In genomic region chr19:11422163-11423068, GRCh38 we compare ENCODE assay signal across 8 cellular contexts. TPM values are rescaled to one million over a fixed set of nuclear protein-coding genes. Genes with fewer than 3 reads are reported as not detected.
DNase-seq lines count a peak whose midpoint lies in the region; ATAC-seq and TF ChIP-seq lines count a peak whose summit lies in the region.

No MANE protein-coding gene starts in this region.

- H3K27me3 Mint-ChIP-seq in HFFc6 (ENCODE audit: insufficient read depth) = peaks cover 8% of the 10 kb centered on the region; the same call in 1 of the 2 replicates

- no peak overlapping the region for H3K27ac Mint-ChIP-seq in HFFc6
- H3K27ac Mint-ChIP-seq in activated naive CD4-positive, alpha-beta T cell treated with anti-CD3 and anti-CD28 coated beads, Interleukin-2, amount 50 U/mL, for 72 hours = no peak overlapping the region

- ATAC-seq in activated naive CD4-positive, alpha-beta T cell treated with anti-CD3 and anti-CD28 coated beads, Interleukin-2, amount 50 U/mL, for 72 hours = peak; percentile 78 to 97
- ATAC-seq in left ventricle myocardium superior (peak; percentile 62), gastrocnemius medialis (peak; percentile 42 to 64)

- no peaks in the 10 kb centered on the region for H3K36me3 Mint-ChIP-seq in HFFc6 (ENCODE audit: low read depth)
- H3K36me3 Mint-ChIP-seq in activated naive CD4-positive, alpha-beta T cell treated with anti-CD3 and anti-CD28 coated beads, Interleukin-2, amount 50 U/mL, for 72 hours = peaks cover 4 to 6% of the 10 kb centered on the region in 2 donors

- peaks cover 51 to 62% (median 58%) of the 10 kb centered on the region in 3 donors for H3K27me3 ChIP-seq in gastrocnemius medialis

- intact Hi-C loops in left ventricle myocardium superior (cut with micrococcal nuclease) (no loop called here), gastrocnemius medialis (cut with DNase I; ENCODE audit: low total_unique reads) (no loop called here)

- H3K4me1 Mint-ChIP-seq in HFFc6 (ENCODE audit: low read depth) = peaks cover 10% of the 10 kb centered on the region

- in situ Hi-C loops in gastrocnemius medialis (cut with MboI; ENCODE audit: low sequenced_read_pairs in 4 of 4) = no loop called here

- H3K27ac ChIP-seq in gastrocnemius medialis = peak overlapping the region in 3 of 4 donors; percentile 55 to 68 (median 63)

- peak; percentile 50 for DNase-seq in DMS153 treated with DMSO at 0.1 percent for 48 hours (lab: John Stamatoyannopoulos, UW; ENCODE audit: unreplicated experiment)
- peak; percentile 13 for DNase-seq in HFFc6
- peak; percentile 48 for DNase-seq in SK-N-DZ (ENCODE audit: low spot score)
- DNase-seq in activated naive CD4-positive, alpha-beta T cell treated with anti-CD3 and anti-CD28 coated beads, Interleukin-2, amount 50 U/mL, for 72 hours (ENCODE audit: low spot score in 2 of 2) = peak; percentile 72 to 85
- DNase-seq in left ventricle myocardium superior = peak; percentile 86
- DNase-seq in gastrocnemius medialis = peak; percentile 52 to 53
- DNase-seq in COR-L47 (lab: John Stamatoyannopoulos, UW) = no peak
- DNase-seq in SHP77 treated with DMSO at 0.1 percent for 48 hours (lab: John Stamatoyannopoulos, UW) = no peak

- no peak for TF ChIP-seq POLR2A in gastrocnemius medialis (IDR thresholded peaks at IDR 0.05)

- H3K9me3 Mint-ChIP-seq in HFFc6 = no peaks in the 10 kb centered on the region
- no peaks in the 10 kb centered on the region for H3K9me3 Mint-ChIP-seq in activated naive CD4-positive, alpha-beta T cell treated with anti-CD3 and anti-CD28 coated beads, Interleukin-2, amount 50 U/mL, for 72 hours

- H3K4me1 ChIP-seq in gastrocnemius medialis = peaks cover 4 to 21% of the 10 kb centered on the region in 2 donors

- H3K36me3 ChIP-seq in gastrocnemius medialis = no peaks in the 10 kb centered on the region

- no peaks in the 10 kb centered on the region for H3K9me3 ChIP-seq in gastrocnemius medialis

- H3K4me3 Mint-ChIP-seq in HFFc6 = peak overlapping the region; percentile 32; the same call in 1 of the 2 replicates

- TF ChIP-seq CTCF in HFFc6 (IDR thresholded peaks at IDR 0.05) (no peak), gastrocnemius medialis (IDR thresholded peaks at IDR 0.05 in 4 of 5, conservative IDR thresholded peaks at IDR 0.05 in 1 of 5) (no peak)

- H3K4me3 ChIP-seq in gastrocnemius medialis = peak overlapping the region in 3 of 4 donors; percentile 11 to 36 (median 28)

RNA-seq across cellular contexts. Expression of gene RGL3, which starts 3.3 kb away (rescaled TPM):
- total RNA-seq in HFFc6 (2021; fragmentation: NEBNext Ultra II Directional; extraction: Animal tissue kit (Norgen Biotek cat#: 25700)) = 10 to 100 TPM in 1 of 6 experiments, 1 to 10 TPM in 5; 7.3 to 11.7 (median 8.9) TPM
- not detected in 2 replicates for polyA plus RNA-seq in SK-N-DZ (2014; cell fraction: cytosol; rRNA removed)
- not detected in 2 replicates for polyA plus RNA-seq in SK-N-DZ (2014; cell fraction: nucleus; rRNA removed)
- not detected for total RNA-seq in activated naive CD4-positive, alpha-beta T cell treated with anti-CD3 and anti-CD28 coated beads, Interleukin-2, amount 50 U/mL, for 72 hours
- total RNA-seq in left ventricle myocardium superior (6.4 TPM), gastrocnemius medialis (1 to 10 TPM in 2 of 4 donors, under 1 TPM in 2; 0.33 to 7.0 (median 1.3) TPM)

RNA-seq across cellular contexts. Expression of gene ODAD3, which starts 12.5 kb away (rescaled TPM):
- 1 to 10 TPM in 1 of 6 experiments, under 1 TPM in 4, not detected in 1; 0.16 to 1.1 (median 0.60) TPM for total RNA-seq in HFFc6 (2021; fragmentation: NEBNext Ultra II Directional; extraction: Animal tissue kit (Norgen Biotek cat#: 25700))
- polyA plus RNA-seq in SK-N-DZ (2014; cell fraction: cytosol; rRNA removed) = 0.42 and 6.6 TPM in 2 replicates
- 10.7 TPM in 1 of 2 replicates, not detected in the other for polyA plus RNA-seq in SK-N-DZ (2014; cell fraction: nucleus; rRNA removed)
- total RNA-seq in activated naive CD4-positive, alpha-beta T cell treated with anti-CD3 and anti-CD28 coated beads, Interleukin-2, amount 50 U/mL, for 72 hours = under 1 TPM; 0.30 to 0.95 TPM
- 0.42 TPM for total RNA-seq in left ventricle myocardium superior
- not detected for total RNA-seq in gastrocnemius medialis

RNA-seq across cellular contexts. Expression of gene PRKCSH, which starts 13.0 kb away (rescaled TPM):
- total RNA-seq in HFFc6 (2021; fragmentation: NEBNext Ultra II Directional; extraction: Animal tissue kit (Norgen Biotek cat#: 25700)) = 100 to 1,000 TPM; 367 to 460 (median 388) TPM
- 54.2 and 58.9 TPM in 2 replicates for polyA plus RNA-seq in SK-N-DZ (2014; cell fraction: cytosol; rRNA removed)
- 111 and 113 TPM in 2 replicates for polyA plus RNA-seq in SK-N-DZ (2014; cell fraction: nucleus; rRNA removed)
- 100 to 1,000 TPM; 272 to 285 TPM for total RNA-seq in activated naive CD4-positive, alpha-beta T cell treated with anti-CD3 and anti-CD28 coated beads, Interleukin-2, amount 50 U/mL, for 72 hours
- 139 TPM for total RNA-seq in left ventricle myocardium superior
- 10 to 100 TPM; 31.6 to 54.2 (median 50.6) TPM for total RNA-seq in gastrocnemius medialis

RNA-seq across cellular contexts. Expression of gene EPOR, which starts 38.3 kb away (rescaled TPM):
- total RNA-seq in HFFc6 (2021; fragmentation: NEBNext Ultra II Directional; extraction: Animal tissue kit (Norgen Biotek cat#: 25700)) = 1 to 10 TPM; 6.1 to 8.3 (median 7.1) TPM
- polyA plus RNA-seq in SK-N-DZ (2014; cell fraction: cytosol; rRNA removed) = 7.1 and 11.3 TPM in 2 replicates
- polyA plus RNA-seq in SK-N-DZ (2014; cell fraction: nucleus; rRNA removed) = 8.9 and 9.2 TPM in 2 replicates
- total RNA-seq in activated naive CD4-positive, alpha-beta T cell treated with anti-CD3 and anti-CD28 coated beads, Interleukin-2, amount 50 U/mL, for 72 hours = 10 to 100 TPM in 1 of 2 donors, 1 to 10 TPM in 1; 7.9 to 14.1 TPM
- total RNA-seq in left ventricle myocardium superior (7.6 TPM), gastrocnemius medialis (1 to 10 TPM; 1.3 to 6.0 (median 2.2) TPM)

RNA-seq across cellular contexts. Expression of gene SWSAP1, which starts 48.0 kb away (rescaled TPM):
- total RNA-seq in HFFc6 (2021; fragmentation: NEBNext Ultra II Directional; extraction: Animal tissue kit (Norgen Biotek cat#: 25700)) = 1 to 10 TPM; 1.2 to 2.2 (median 1.6) TPM
- polyA plus RNA-seq in SK-N-DZ (2014; cell fraction: cytosol; rRNA removed) = 0.68 and 3.3 TPM in 2 replicates
- polyA plus RNA-seq in SK-N-DZ (2014; cell fraction: nucleus; rRNA removed) = 1.1 and 1.5 TPM in 2 replicates
- 1 to 10 TPM; 1.9 to 2.2 TPM for total RNA-seq in activated naive CD4-positive, alpha-beta T cell treated with anti-CD3 and anti-CD28 coated beads, Interleukin-2, amount 50 U/mL, for 72 hours
- total RNA-seq in left ventricle myocardium superior = 2.0 TPM
- total RNA-seq in gastrocnemius medialis = 1 to 10 TPM in 3 of 4 donors, under 1 TPM in 1; 0.51 to 1.7 (median 1.2) TPM

Comparison
In these comparisons a context has a peak if more than half of its experiments do, and no peak if none do; other contexts are left out.
1. DNase-seq: peak in DMS153 treated with DMSO at 0.1 percent for 48 hours (single experiment), HFFc6 (single experiment), SK-N-DZ (single experiment), activated naive CD4-positive, alpha-beta T cell treated with anti-CD3 and anti-CD28 coated beads, Interleukin-2, amount 50 U/mL, for 72 hours (2 of 2), left ventricle myocardium superior (single experiment) and gastrocnemius medialis (2 of 2); none in COR-L47 (single experiment) and SHP77 treated with DMSO at 0.1 percent for 48 hours (single experiment).
2. Peak in every context shown above with its lines, with median percentiles within 50 percentile points of each other: ATAC-seq.